1 cellular context compared by ENCODE assay signal in the genomic region with DNA sequence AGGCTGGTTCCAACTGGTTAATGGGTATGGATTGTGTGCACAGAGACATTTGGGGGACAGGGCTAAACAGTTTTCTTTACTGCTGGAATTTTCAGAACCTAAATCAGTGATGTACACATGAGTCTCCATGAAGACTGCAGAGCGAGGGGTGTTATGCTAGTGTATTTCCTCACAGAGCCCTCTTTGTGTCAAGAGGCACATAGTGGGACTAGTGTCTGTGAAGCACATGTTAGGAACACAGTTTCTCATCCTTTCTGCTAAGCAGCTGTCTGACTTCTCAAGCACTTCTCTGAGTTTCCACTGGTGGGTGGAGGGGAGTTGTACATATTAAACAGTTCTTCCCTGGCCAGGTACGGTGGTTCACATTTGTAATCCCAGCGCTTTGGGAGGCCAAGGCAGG.
TF ChIP-seq lines count a peak whose summit lies in the region.

No MANE protein-coding gene starts in this region.

TF ChIP-seq in K562, 482 proteins besides CTCF, POLR2A, EP300 and RAD21:
- peak; percentile 89 for TF ChIP-seq ZKSCAN1 (IDR thresholded peaks at IDR 0.05; ENCODE audit: low read depth, low read length)
- TF ChIP-seq, protein P1, sequence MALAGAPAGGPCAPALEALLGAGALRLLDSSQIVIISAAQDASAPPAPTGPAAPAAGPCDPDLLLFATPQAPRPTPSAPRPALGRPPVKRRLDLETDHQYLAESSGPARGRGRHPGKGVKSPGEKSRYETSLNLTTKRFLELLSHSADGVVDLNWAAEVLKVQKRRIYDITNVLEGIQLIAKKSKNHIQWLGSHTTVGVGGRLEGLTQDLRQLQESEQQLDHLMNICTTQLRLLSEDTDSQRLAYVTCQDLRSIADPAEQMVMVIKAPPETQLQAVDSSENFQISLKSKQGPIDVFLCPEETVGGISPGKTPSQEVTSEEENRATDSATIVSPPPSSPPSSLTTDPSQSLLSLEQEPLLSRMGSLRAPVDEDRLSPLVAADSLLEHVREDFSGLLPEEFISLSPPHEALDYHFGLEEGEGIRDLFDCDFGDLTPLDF (CRISPR knock-in tag; IDR thresholded peaks at IDR 0.05), result no peak
TF ChIP-seq in K562: peak in this region for 1.
